Comparison of ENCODE assay signal across 18 cellular contexts in the genomic region with DNA sequence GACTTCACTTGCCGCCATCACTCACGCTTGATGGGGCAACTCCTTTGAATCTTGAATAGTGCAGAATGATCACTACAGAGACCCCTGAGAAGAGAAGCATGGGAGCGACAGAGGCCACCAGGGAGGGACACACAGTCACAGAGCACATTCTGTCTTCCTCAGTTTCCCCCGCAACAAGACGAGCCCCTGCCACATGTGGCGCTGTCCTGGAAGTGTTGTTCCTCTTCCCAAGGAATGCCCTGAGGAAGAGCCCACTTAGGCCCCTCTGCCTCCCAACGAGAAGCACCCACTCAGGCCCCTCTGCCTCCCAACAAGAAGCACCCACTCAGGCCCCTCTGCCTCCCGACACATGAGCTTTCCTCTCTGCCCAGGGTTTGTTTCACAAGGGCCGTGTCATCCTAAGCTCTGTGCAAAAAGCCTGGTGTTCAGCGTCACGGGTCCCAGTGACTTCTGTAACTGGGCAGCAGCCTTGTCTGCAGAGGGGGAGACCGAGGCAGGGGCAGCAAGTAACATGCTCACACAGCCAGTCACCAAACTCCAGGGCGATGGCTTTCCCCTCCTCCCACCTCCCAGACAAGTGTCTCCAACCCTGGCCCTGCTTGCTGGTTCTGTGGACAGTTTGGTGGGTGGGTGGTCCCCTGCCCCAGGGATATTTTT. TPM values are rescaled to one million over a fixed set of nuclear protein-coding genes. Genes with fewer than 3 reads are reported as not detected.
DNase-seq lines count a peak whose midpoint lies in the region; ATAC-seq, FAIRE-seq and TF ChIP-seq lines count a peak whose summit lies in the region.
"Had no signal": no experiment of that assay in that cellular context is flagged by ENCODE, and none has a peak within 500 bp of the region (broad histone marks: within the 10 kb centered on the region; RNA-seq: fewer than 3 reads in every experiment).

No MANE protein-coding gene starts in this region.

- no peak overlapping the region for H4K91ac ChIP-seq in neuronal stem cell (ENCODE audit: low read depth, low read length, poor library complexity)

- no peaks in the 10 kb centered on the region for H3K79me1 ChIP-seq in neuronal stem cell (ENCODE audit: low read depth, low read length)

- H3K4me1 ChIP-seq in left ventricle myocardium inferior = peaks cover 24% of the 10 kb centered on the region
- H3K4me1 ChIP-seq in adrenal gland (replicated peaks in 1 of 2) = peaks cover 13 to 21% of the 10 kb centered on the region in 2 donors
- H3K4me1 ChIP-seq in neuronal stem cell (ENCODE audit: control insufficient read depth in 2 of 2, insufficient read depth in 1 of 2, low read depth in 1 of 2, low read length in 2 of 2) = peaks cover 0 to 6% of the 10 kb centered on the region in 2 donors
- H3K4me1 ChIP-seq in tibial nerve = peaks cover 0 to 27% (median 12%) of the 10 kb centered on the region in 4 donors

- no peak overlapping the region for H3K14ac ChIP-seq in neuronal stem cell (ENCODE audit: low read length)

- TF ChIP-seq POLR2A in adrenal gland (IDR thresholded peaks at IDR 0.05) (no peak), tibial nerve (IDR thresholded peaks at IDR 0.05) (no peak), GM12891 (IDR thresholded peaks at IDR 0.05; ENCODE audit: low read depth, low read length) (no peak)

- H3K4me3 ChIP-seq in left ventricle myocardium inferior = no peak overlapping the region
- no peak overlapping the region for H3K4me3 ChIP-seq in adrenal gland
- H3K4me3 ChIP-seq in neuronal stem cell (ENCODE audit: low read length in 2 of 2) = no peak overlapping the region
- H3K4me3 ChIP-seq in tibial nerve = no peak overlapping the region
- H3K4me3 ChIP-seq: MG63 had no signal

- H2BK120ac ChIP-seq in neuronal stem cell (ENCODE audit: low read depth, low read length) = no peak overlapping the region

- no peak for ATAC-seq in GM18511 (IDR thresholded peaks at IDR 0.05; ENCODE audit: unreplicated experiment)
- ATAC-seq: stimulated activated naive CD8-positive, alpha-beta T cell treated with anti-CD3 and anti-CD28 coated beads, Interleukin-15, amount 100 ng/mL, for 72 hours; WTC11 had no signal

- peak overlapping the region; percentile 0 for H3K18ac ChIP-seq in neuronal stem cell (ENCODE audit: low read length)

- WGBS in adrenal gland, 4 donors = 90 to 95% (median 92%) methylated on average over 9 to 13 of the region's 13 CpGs
- WGBS in neuronal stem cell (ENCODE audit: extremely low coverage in 2 of 2, insufficient read length in 2 of 2, insufficient replicate concordance in 1 of 2), 2 donors = no CpG with 5 or more reads among the region's 13 CpGs
- WGBS in tibial nerve, 2 donors = 91 to 96% methylated on average over 13 of the region's 13 CpGs

- intact Hi-C loops in cardiac septum (cut with DNase I) = no loop called here
- intact Hi-C loops in left ventricle myocardium inferior (cut with micrococcal nuclease) = no loop called here
- intact Hi-C loops in adrenal gland (cut with DNase I) = no loop called here

- H3K4ac ChIP-seq in neuronal stem cell (ENCODE audit: low read length) = no peak overlapping the region

- H3K36me3 ChIP-seq in left ventricle myocardium inferior = no peaks in the 10 kb centered on the region
- H3K36me3 ChIP-seq in adrenal gland (replicated peaks in 1 of 2) = no peaks in the 10 kb centered on the region
- H3K36me3 ChIP-seq in neuronal stem cell (replicated peaks in 1 of 2; ENCODE audit: control insufficient read depth in 2 of 2, insufficient read depth in 2 of 2, low read length in 2 of 2) = no peaks in the 10 kb centered on the region
- peaks cover 0 to 17% (median 0%) of the 10 kb centered on the region in 3 donors for H3K36me3 ChIP-seq in tibial nerve
- H3K36me3 ChIP-seq: MG63 had no signal

- DNase-seq in cardiac septum (ENCODE audit: low spot score) (peak; percentile 58), left ventricle myocardium inferior (no peak), adrenal gland (peak in 3 of 7 donors; percentile 20 to 59 (median 30)), neuronal stem cell (ENCODE audit: low spot score) (no peak), tibial nerve (ENCODE audit: low spot score in 2 of 2) (no peak), ACHN (no peak), GM12891 (ENCODE audit: insufficient read length, low spot score) (no peak)
- DNase-seq: erythroblast; MG63; NCI-H187 treated with DMSO at 0.1 percent for 48 hours; NCI-H446 treated with DMSO at 0.1 percent for 48 hours; stimulated activated CD4-positive, alpha-beta T cell treated with anti-CD3 and anti-CD28 coated beads, Interleukin-15, amount 100 ng/mL, for 24 hours had no signal

- no peak overlapping the region for H3K4me2 ChIP-seq in neuronal stem cell (ENCODE audit: insufficient read depth, low read length, poor library complexity, severe bottlenecking)

- H3K9me3 ChIP-seq in left ventricle myocardium inferior (replicated peaks) (no peaks in the 10 kb centered on the region), adrenal gland (replicated peaks in 1 of 3) (no peaks in the 10 kb centered on the region), neuronal stem cell (replicated peaks in 1 of 2; ENCODE audit: control insufficient read depth in 2 of 2, insufficient read depth in 1 of 2, low read depth in 1 of 2, low read length in 2 of 2) (no peaks in the 10 kb centered on the region), tibial nerve (no peaks in the 10 kb centered on the region)
- H3K9me3 ChIP-seq: MG63 had no signal

- H2AK5ac ChIP-seq in neuronal stem cell (ENCODE audit: low read depth, low read length) = no peak overlapping the region

- TF ChIP-seq EP300 in tibial nerve (IDR thresholded peaks at IDR 0.05) = no peak

- H2BK15ac ChIP-seq in neuronal stem cell (ENCODE audit: low read length) = no peak overlapping the region

- H3K23ac ChIP-seq in neuronal stem cell (ENCODE audit: low read depth, low read length, poor library complexity) = no peak overlapping the region

- H3K27me3 ChIP-seq in left ventricle myocardium inferior (ENCODE audit: low read depth) (no peaks in the 10 kb centered on the region), adrenal gland (no peaks in the 10 kb centered on the region), neuronal stem cell (ENCODE audit: control insufficient read depth in 3 of 3, insufficient read depth in 3 of 3, low read depth in 1 of 3, low read length in 3 of 3) (peaks cover 0 to 6% (median 0%) of the 10 kb centered on the region in 3 experiments), tibial nerve (no peaks in the 10 kb centered on the region)
- H3K27me3 ChIP-seq: MG63 had no signal

- H2BK5ac ChIP-seq in neuronal stem cell (ENCODE audit: low read length) = no peak overlapping the region

- H2BK12ac ChIP-seq in neuronal stem cell (ENCODE audit: low read length) = no peak overlapping the region

- FAIRE-seq in GM12891 (lab: Jason Lieb, UNC) = no peak

- TF ChIP-seq CTCF in left ventricle myocardium inferior (IDR thresholded peaks at IDR 0.05; ENCODE audit: borderline replicate concordance) (no peak), adrenal gland (IDR thresholded peaks at IDR 0.05) (no peak), tibial nerve (IDR thresholded peaks at IDR 0.05) (no peak)

- H4K8ac ChIP-seq in neuronal stem cell (ENCODE audit: low read depth, low read length) = no peak overlapping the region

- in situ Hi-C loops in ACHN (cut with HindIII; ENCODE audit: low pct_ligation_motif_present, low pct_unique_long_range_greater_than_20kb, low sequenced_read_pairs) = no loop called here

- no peak overlapping the region for H3K9ac ChIP-seq in neuronal stem cell (ENCODE audit: low read depth, low read length, poor library complexity)

- no peak overlapping the region for H3K27ac ChIP-seq in left ventricle myocardium inferior (replicated peaks)
- H3K27ac ChIP-seq in adrenal gland = peak overlapping the region in 4 of 5 donors; percentile 20 to 91 (median 60)
- no peak overlapping the region for H3K27ac ChIP-seq in neuronal stem cell (replicated peaks; ENCODE audit: low read length)
- peak overlapping the region in 3 of 4 donors; percentile 47 to 65 (median 62) for H3K27ac ChIP-seq in tibial nerve

- H2AFZ ChIP-seq in neuronal stem cell (ENCODE audit: low read length) = no peak overlapping the region

TF ChIP-seq in GM12891, 5 proteins besides CTCF, POLR2A, EP300 and RAD21:
- TF ChIP-seq TAF1 (IDR thresholded peaks at IDR 0.05; ENCODE audit: low read depth, low read length) (no peak), PAX5 (IDR thresholded peaks at IDR 0.05; ENCODE audit: insufficient read depth, low read length, severe bottlenecking) (no peak)

RNA-seq across cellular contexts. Expression of a gene that starts 19.8 kb away (rescaled TPM):
- total RNA-seq in cardiac septum = 6.7 TPM
- total RNA-seq in left ventricle myocardium inferior = 3.8 TPM
- total RNA-seq in adrenal gland = 10 to 100 TPM in 7 of 8 donors, 1 to 10 TPM in 1; 7.4 to 27.2 (median 18.7) TPM
- polyA plus RNA-seq in adrenal gland = 10 to 100 TPM; 11.0 to 16.7 (median 14.3) TPM
- polyA plus RNA-seq in neuronal stem cell (2013, experiment 1 of 2) = 9.1 TPM
- polyA plus RNA-seq in neuronal stem cell (2013, experiment 2 of 2) = 8.5 TPM
- 1 to 10 TPM; 4.4 to 6.7 (median 5.0) TPM for total RNA-seq in tibial nerve
- 14.0 TPM for polyA plus RNA-seq in GM12891 (2012; ENCODE audit: low read depth, missing spikeins)

RNA-seq across cellular contexts. Expression of a gene that starts 37.4 kb away (rescaled TPM):
- not detected for total RNA-seq in cardiac septum
- not detected for total RNA-seq in left ventricle myocardium inferior
- total RNA-seq in adrenal gland = 1 to 10 TPM in 1 of 8 donors, under 1 TPM in 5, not detected in 2; 0.13 to 1.4 (median 0.72) TPM
- polyA plus RNA-seq in adrenal gland = 1 to 10 TPM; 1.2 to 5.8 (median 3.2) TPM
- polyA plus RNA-seq in neuronal stem cell (2013, experiment 1 of 2) = 0.82 TPM
- polyA plus RNA-seq in neuronal stem cell (2013, experiment 2 of 2) = 0.89 TPM
- total RNA-seq in tibial nerve = 1 to 10 TPM in 1 of 4 donors, under 1 TPM in 1, not detected in 2; 0.21 to 1.7 TPM
- polyA plus RNA-seq in GM12891 (2012; ENCODE audit: low read depth, missing spikeins) = 2.6 TPM
- total RNA-seq: lung microvascular endothelial cell; Right ventricle myocardium inferior; T-helper 1 cell treated with Interleukin-12 subunit alpha and Interleukin-12 subunit beta and Interleukin-4 antibody, amounts not matched to agents 30 ng/mL and 1 ng/mL, for 36 hours had no signal

Comparison
In these comparisons a context has a peak if more than half of its experiments do, and no peak if none do; other contexts are left out.
1. H3K27ac ChIP-seq: peak in adrenal gland (4 of 5) and tibial nerve (3 of 4); none in left ventricle myocardium inferior (single experiment) and neuronal stem cell (single experiment).